In genomic region chr10:21712975-21713374, GRCh38 we compare ENCODE assay signal across 19 cellular contexts.
"Had no signal": no experiment of that assay in that cellular context is flagged by ENCODE, and none has a peak within 500 bp of the region (broad histone marks: within the 10 kb centered on the region; RNA-seq: fewer than 3 reads in every experiment).

No MANE protein-coding gene starts in this region.

- H3K27me3 Mint-ChIP-seq: naive thymus-derived CD8-positive, alpha-beta T cell; stimulated activated memory B cell treated with anti-CD40 and anti-IgM and Interleukin-4, amounts not matched to agents 10 μg/mL and 1 μg/mL and 100 μg/mL, for 72 hours had no signal

- ATAC-seq: heart right ventricle; left lung; naive thymus-derived CD8-positive, alpha-beta T cell; right lobe of liver; stimulated activated memory B cell treated with anti-CD40 and anti-IgM and Interleukin-4, amounts not matched to agents 10 μg/mL and 1 μg/mL and 100 μg/mL, for 72 hours had no signal

- H3K9me3 ChIP-seq: esophagus muscularis mucosa, heart right ventricle, left lung, ovary, right lobe of liver had no signal

- H3K27ac ChIP-seq: esophagus muscularis mucosa, heart right ventricle, left lung, ovary, right lobe of liver had no signal

- H3K4me3 Mint-ChIP-seq: activated T-helper 1 cell treated with anti-CD3 and anti-CD28 coated beads, Interleukin-12 subunit alpha, Interleukin-12 subunit beta, Interleukin-2, Interleukin-4 antibody, amounts not matched to agents 30 ng/mL and 10 ng/mL and 1 ng/mL, durations not matched to agents 14 hours and 24 hours and 36 hours; naive thymus-derived CD8-positive, alpha-beta T cell; stimulated activated memory B cell treated with anti-CD40 and anti-IgM and Interleukin-4, amounts not matched to agents 10 μg/mL and 1 μg/mL and 100 μg/mL, for 72 hours had no signal

- H3K27me3 ChIP-seq: esophagus muscularis mucosa, heart right ventricle, left lung, ovary, right lobe of liver had no signal

- FAIRE-seq: endothelial cell of umbilical vein had no signal

- H3K9me3 Mint-ChIP-seq: activated T-helper 1 cell treated with anti-CD3 and anti-CD28 coated beads, Interleukin-12 subunit alpha, Interleukin-12 subunit beta, Interleukin-2, Interleukin-4 antibody, amounts not matched to agents 30 ng/mL and 10 ng/mL and 1 ng/mL, durations not matched to agents 14 hours and 24 hours and 36 hours; naive thymus-derived CD8-positive, alpha-beta T cell; stimulated activated memory B cell treated with anti-CD40 and anti-IgM and Interleukin-4, amounts not matched to agents 10 μg/mL and 1 μg/mL and 100 μg/mL, for 72 hours had no signal

- H3K4me2 ChIP-seq: smooth muscle cell had no signal

- DNase-seq: activated CD4-positive, alpha-beta T cell treated with anti-CD3 and anti-CD28 coated beads, Interleukin-2, amount 50 U/mL, for 1 hour; activated naive CD4-positive, alpha-beta T cell; aorta; cerebellar nuclear complex; cortex of kidney; effector CD4-positive, alpha-beta T cell; heart right ventricle; left lung; mammary epithelial cell; naive thymus-derived CD8-positive, alpha-beta T cell; ovary; right lobe of liver; stimulated activated CD4-positive, alpha-beta T cell treated with anti-CD3 and anti-CD28 coated beads, Interleukin-4, amount 100 ng/mL, for 24 hours; T1000 had no signal

- H3K4me1 ChIP-seq: esophagus muscularis mucosa, left lung, right lobe of liver had no signal

- H3K27ac Mint-ChIP-seq: stimulated activated memory B cell treated with anti-CD40 and anti-IgM and Interleukin-4, amounts not matched to agents 10 μg/mL and 1 μg/mL and 100 μg/mL, for 72 hours had no signal

- H3K36me3 ChIP-seq: ovary had no signal

- H3K4me3 ChIP-seq: esophagus muscularis mucosa, heart right ventricle, left lung, ovary, right lobe of liver, smooth muscle cell had no signal
